Comparison of ENCODE assay signal across 19 cellular contexts in genomic region chr7:17855202-17855601, GRCh38.
"Had no signal": no experiment of that assay in that cellular context is flagged by ENCODE, and none has a peak within 500 bp of the region (broad histone marks: within the 10 kb centered on the region; RNA-seq: fewer than 3 reads in every experiment).

No MANE protein-coding gene starts in this region.

- H3K9me3 ChIP-seq: colonic mucosa, suprapubic skin had no signal

- H3K4me3 Mint-ChIP-seq: activated naive CD8-positive, alpha-beta T cell; brain; naive B cell; type B pancreatic cell had no signal

- H3K27ac ChIP-seq: colonic mucosa, esophagus muscularis mucosa, hepatocyte, parathyroid adenoma, SK-N-MC, suprapubic skin had no signal

- H3K27me3 ChIP-seq: colonic mucosa, esophagus muscularis mucosa, hepatocyte, suprapubic skin had no signal

- H3K4me3 ChIP-seq: colonic mucosa, esophagus muscularis mucosa, hepatocyte, lung, SK-N-MC, suprapubic skin had no signal

- H3K27ac Mint-ChIP-seq: activated naive CD8-positive, alpha-beta T cell; brain; type B pancreatic cell had no signal

- H3K4me1 Mint-ChIP-seq: brain had no signal

- H3K4me1 ChIP-seq: colonic mucosa, esophagus muscularis mucosa, parathyroid adenoma, suprapubic skin had no signal

- DNase-seq: activated CD8-positive, alpha-beta memory T cell treated with anti-CD3 and anti-CD28 coated beads for 24 hours; activated gamma-delta T cell treated with Interleukin-2 at 50 U/mL for 16 hours; central memory CD4-positive, alpha-beta T cell; colonic mucosa; islet precursor cell; naive B cell; stimulated activated CD4-positive, alpha-beta T cell treated with anti-CD3 and anti-CD28 coated beads, Interleukin-15, amount 100 ng/mL, for 24 hours; stimulated activated CD4-positive, alpha-beta T cell treated with anti-CD3 and anti-CD28 coated beads, Interleukin-4, amount 100 ng/mL, for 24 hours; stimulated activated naive CD4-positive, alpha-beta T cell treated with Interleukin-2 at 50 U/mL for 16 hours; T1000 had no signal

- H3K27me3 Mint-ChIP-seq: activated naive CD8-positive, alpha-beta T cell; brain; naive B cell; type B pancreatic cell had no signal

- H3K36me3 ChIP-seq: colonic mucosa had no signal
